In genomic region chr2:24359701-24360049, GRCh38 we compare ENCODE assay signal across 8 cellular contexts. TPM values are rescaled to one million over a fixed set of nuclear protein-coding genes. Genes with fewer than 3 reads are reported as not detected.
DNase-seq lines count a peak whose midpoint lies in the region; ATAC-seq and TF ChIP-seq lines count a peak whose summit lies in the region.

No MANE protein-coding gene starts in this region.

- in situ Hi-C loops in Panc1 (cut with HindIII; ENCODE audit: low pct_unique_long_range_greater_than_20kb, low sequenced_read_pairs): no loop called here
- in situ Hi-C loops in gastrocnemius medialis (cut with MboI; ENCODE audit: low sequenced_read_pairs in 4 of 4): no loop called here

- CTCF ChIA-PET in Panc1 (lab: Charles Lee): no interaction called here

- H3K4me1 ChIP-seq in Panc1 (ENCODE audit: control insufficient read depth, insufficient read depth, low read length): peaks cover 12% of the 10 kb centered on the region
- H3K4me1 ChIP-seq in gastrocnemius medialis: peaks cover 22% of the 10 kb centered on the region in 2 donors

- POLR2A ChIA-PET in Panc1 (lab: Charles Lee): no interaction called here

- peak overlapping the region; percentile 80 to 92 for H3K4me3 ChIP-seq in Panc1 (ENCODE audit: low read depth in 2 of 2, low read length in 2 of 2)
- peak overlapping the region; percentile 71 to 99 (median 78) for H3K4me3 ChIP-seq in gastrocnemius medialis

- H3K27ac ChIP-seq in Panc1 (ENCODE audit: low read length) (peak overlapping the region; percentile 46), angular gyrus (ENCODE audit: low read depth, low read length) (peak overlapping the region; percentile 88), gastrocnemius medialis (peak overlapping the region; percentile 89 to 99 (median 94))

- H3K36me3 ChIP-seq in Panc1 (ENCODE audit: control insufficient read depth, insufficient read depth, low read length) (0 out of 2 replicates have a peak, but pooled peaks cover 4% of the 10 kb centered on the region), gastrocnemius medialis (no peaks in the 10 kb centered on the region)

- intact Hi-C loops in Panc1 (cut with micrococcal nuclease; ENCODE audit: unreplicated experiment) (no loop called here), gastrocnemius medialis (cut with DNase I; ENCODE audit: low total_unique reads) (loop anchor here (10.0 kb wide), 1 partner anchor 435 kb away; the partner anchor contains the start of gene ATAD2B)

- DNase-seq in EL: peak; percentile 12
- no peak for DNase-seq in Panc1 (ENCODE audit: low read depth, low spot score)
- peak in 37 of 51 donors; percentile 7 to 66 (median 38) for DNase-seq in hypothalamus (lab: John Stamatoyannopoulos, UW)
- peak; percentile 70 to 81 for DNase-seq in gastrocnemius medialis
- no peak for DNase-seq in OCI-M2 (lab: John Stamatoyannopoulos, UW; ENCODE audit: unreplicated experiment)
- DNase-seq in NCI-H1694 treated with DMSO at 0.1 percent for 48 hours (lab: John Stamatoyannopoulos, UW): no peak

- BruUV-seq in Panc1 (replicated peaks; lab: Mats Ljungman, UMichigan): no TSS peak

- TF ChIP-seq CTCF in Panc1 (IDR thresholded peaks at IDR 0.05) (no peak), gastrocnemius medialis (IDR thresholded peaks at IDR 0.05 in 4 of 5, conservative IDR thresholded peaks at IDR 0.05 in 1 of 5) (no peak)

- peak; percentile 9 for ATAC-seq in HG02571 (IDR thresholded peaks at IDR 0.05; ENCODE audit: unreplicated experiment)
- peak; percentile 17 for ATAC-seq in Panc1
- peak; percentile 83 to 85 for ATAC-seq in gastrocnemius medialis

- H3K27me3 ChIP-seq in Panc1 (ENCODE audit: control insufficient read depth, insufficient read depth, low read length): no peaks in the 10 kb centered on the region
- no peaks in the 10 kb centered on the region for H3K27me3 ChIP-seq in gastrocnemius medialis

- TF ChIP-seq POLR2A in gastrocnemius medialis (IDR thresholded peaks at IDR 0.05): peak; percentile 70 to 81

- H3K9me3 ChIP-seq in Panc1 (ENCODE audit: control insufficient read depth, insufficient read depth, low read depth, low read length): no peaks in the 10 kb centered on the region
- H3K9me3 ChIP-seq in gastrocnemius medialis: no peaks in the 10 kb centered on the region

RNA-seq across cellular contexts. Expression of gene ITSN2, which starts 0.7 kb away (rescaled TPM):
- total RNA-seq in Panc1 (2021; ENCODE audit: unreplicated experiment) (57.7 TPM), gastrocnemius medialis (10 to 100 TPM; 33.9 to 66.7 (median 42.4) TPM)
- 24.1 TPM for polyA plus RNA-seq in Panc1 (2012; ENCODE audit: insufficient read length)

Comparison
In these comparisons a context has a peak if more than half of its experiments do, and no peak if none do; other contexts are left out.
1. DNase-seq: peak in EL (single experiment), hypothalamus (37 of 51) and gastrocnemius medialis (2 of 2); none in Panc1 (single experiment), OCI-M2 (single experiment) and NCI-H1694 treated with DMSO at 0.1 percent for 48 hours (single experiment).
2. ATAC-seq: peak in every context shown above with its lines; median percentile 84 in gastrocnemius medialis; 17 in Panc1; 9 in HG02571.
3. Peak in every context shown above with its lines, with median percentiles within 50 percentile points of each other: H3K27ac ChIP-seq.